Comparison of ENCODE assay signal across 8 cellular contexts in genomic region chr20:20710847-20711315, GRCh38. TPM values are rescaled to one million over a fixed set of nuclear protein-coding genes. Genes with fewer than 3 reads are reported as not detected.
A peak's percentile ranks its signal among the peaks of the same experiment; 100 is the strongest.
DNase-seq lines count a peak whose midpoint lies in the region; ATAC-seq and TF ChIP-seq lines count a peak whose summit lies in the region.

No MANE protein-coding gene starts in this region.

- intact Hi-C loops in ascending aorta (cut with DNase I), result loop anchor here (5.0 kb wide), 1 partner anchor 416 kb away; the partner anchor contains the start of gene KIZ

- CTCF ChIA-PET in HEK293T (lab: Yijun Ruan, JAX), result no interaction called here

- TF ChIP-seq CTCF in ascending aorta (IDR thresholded peaks at IDR 0.05), result no peak

- peak overlapping the region; percentile 93 to 96 for H3K4me3 ChIP-seq in ascending aorta

- peak; percentile 12 for DNase-seq in activated naive CD4-positive, alpha-beta T cell treated with Interleukin-2 at 50 U/mL for 16 hours
- DNase-seq in activated naive CD4-positive, alpha-beta T cell treated with anti-CD3 and anti-CD28 coated beads, Interleukin-2, amount 50 U/mL, for 16 hours, result no peak
- DNase-seq in LoVo (ENCODE audit: low spot score) (peak; percentile 53), ascending aorta (ENCODE audit: low spot score in 2 of 2) (no peak), mucosa of gallbladder (ENCODE audit: low spot score) (peak; percentile 76), SK-N-DZ (ENCODE audit: low spot score) (no peak), HEK293T (ENCODE audit: extremely low spot score) (no peak)

- no peaks in the 10 kb centered on the region for H3K36me3 ChIP-seq in ascending aorta

- H3K4me1 ChIP-seq in ascending aorta, result peaks cover 3 to 10% of the 10 kb centered on the region in 2 donors

- no peaks in the 10 kb centered on the region for H3K9me3 ChIP-seq in ascending aorta

- no peaks in the 10 kb centered on the region for H3K27me3 ChIP-seq in ascending aorta

- H3K27ac ChIP-seq in ascending aorta, result no peak overlapping the region

- POLR2A ChIA-PET in HEK293T (lab: Yijun Ruan, JAX), result no interaction called here

- ATAC-seq in GM21390 (IDR thresholded peaks at IDR 0.05; ENCODE audit: unreplicated experiment), result no peak

TF ChIP-seq in HEK293T, 16 proteins besides CTCF, POLR2A, EP300 and RAD21:
- TF ChIP-seq ELF4 (IDR thresholded peaks at IDR 0.05), result no peak
- no peak for TF ChIP-seq FOXK2 (IDR thresholded peaks at IDR 0.05)
- TF ChIP-seq, protein P1, sequence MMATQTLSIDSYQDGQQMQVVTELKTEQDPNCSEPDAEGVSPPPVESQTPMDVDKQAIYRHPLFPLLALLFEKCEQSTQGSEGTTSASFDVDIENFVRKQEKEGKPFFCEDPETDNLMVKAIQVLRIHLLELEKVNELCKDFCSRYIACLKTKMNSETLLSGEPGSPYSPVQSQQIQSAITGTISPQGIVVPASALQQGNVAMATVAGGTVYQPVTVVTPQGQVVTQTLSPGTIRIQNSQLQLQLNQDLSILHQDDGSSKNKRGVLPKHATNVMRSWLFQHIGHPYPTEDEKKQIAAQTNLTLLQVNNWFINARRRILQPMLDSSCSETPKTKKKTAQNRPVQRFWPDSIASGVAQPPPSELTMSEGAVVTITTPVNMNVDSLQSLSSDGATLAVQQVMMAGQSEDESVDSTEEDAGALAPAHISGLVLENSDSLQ (IDR thresholded peaks at IDR 0.05), result no peak
- no peak for TF ChIP-seq BHLHE40 (IDR thresholded peaks at IDR 0.05; ENCODE audit: borderline replicate concordance)
- no peak for TF ChIP-seq FOXA1 (IDR thresholded peaks at IDR 0.05)
- no peak for TF ChIP-seq HDGF (IDR thresholded peaks at IDR 0.05; ENCODE audit: borderline replicate concordance)
- TF ChIP-seq L3MBTL2 (conservative IDR thresholded peaks at IDR 0.05), result no peak
- no peak for TF ChIP-seq SP1 (IDR thresholded peaks at IDR 0.05)
- no peak for TF ChIP-seq LEF1 (IDR thresholded peaks at IDR 0.05; ENCODE audit: borderline replicate concordance)
TF ChIP-seq in HEK293T: peak in this region for 0.

RNA-seq across cellular contexts. Expression of gene RALGAPA2, which starts 1.6 kb away (rescaled TPM):
- total RNA-seq in ascending aorta (68.9 TPM), mucosa of gallbladder (76.9 TPM)
- polyA plus RNA-seq in SK-N-DZ (2014; cell fraction: cytosol; rRNA removed), result 14.7 and 14.8 TPM in 2 replicates
- 19.2 and 30.1 TPM in 2 replicates for polyA plus RNA-seq in SK-N-DZ (2014; cell fraction: nucleus; rRNA removed)

Comparison
In these comparisons a context has a peak if more than half of its experiments do, and no peak if none do; other contexts are left out.
1. DNase-seq: peak in activated naive CD4-positive, alpha-beta T cell treated with Interleukin-2 at 50 U/mL for 16 hours (single experiment), LoVo (single experiment) and mucosa of gallbladder (single experiment); none in activated naive CD4-positive, alpha-beta T cell treated with anti-CD3 and anti-CD28 coated beads, Interleukin-2, amount 50 U/mL, for 16 hours (single experiment), ascending aorta (0 of 2), SK-N-DZ (single experiment) and HEK293T (single experiment).